11 cellular contexts compared by ENCODE assay signal in genomic region chr6:130681028-130681427, GRCh38.
DNase-seq lines count a peak whose midpoint lies in the region; ATAC-seq, FAIRE-seq and TF ChIP-seq lines count a peak whose summit lies in the region.
"Had no signal": no experiment of that assay in that cellular context is flagged by ENCODE, and none has a peak within 500 bp of the region (broad histone marks: within the 10 kb centered on the region; RNA-seq: fewer than 3 reads in every experiment).

No MANE protein-coding gene starts in this region.

- intact Hi-C loops in left ventricle myocardium inferior (cut with micrococcal nuclease) = no loop called here
- intact Hi-C loops in PC-9 (cut with micrococcal nuclease; ENCODE audit: unreplicated experiment) = no loop called here

- no peak for ATAC-seq in GM21447 (IDR thresholded peaks at IDR 0.05; ENCODE audit: unreplicated experiment)

- no peaks in the 10 kb centered on the region for H3F3A ChIP-seq in PC-9 (ENCODE audit: insufficient read depth, low read depth)

- H3K4me2 ChIP-seq in PC-9 = no peak overlapping the region
- H3K4me2 ChIP-seq: KMS-11 had no signal

- H3K27ac ChIP-seq in left ventricle myocardium inferior (replicated peaks) (peak overlapping the region; percentile 0), skeletal muscle tissue (ENCODE audit: low read depth, low read length) (peak overlapping the region; percentile 49), PC-9 (no peak overlapping the region)
- H3K27ac ChIP-seq: KMS-11 had no signal

- DNase-seq in GM03348 (ENCODE audit: low spot score) (peak; percentile 72), brain pericyte (ENCODE audit: low read depth, low spot score) (peak; percentile 50), left ventricle myocardium inferior (no peak), HEK293T (ENCODE audit: extremely low spot score) (no peak), frontal cortex (ENCODE audit: low spot score in 2 of 2) (no peak), PC-9 (no peak)
- DNase-seq: activated CD8-positive, alpha-beta memory T cell treated with anti-CD3 and anti-CD28 coated beads, Interleukin-2, amount 50 U/mL, for 48 hours had no signal

- H3K4me1 ChIP-seq in left ventricle myocardium inferior (no peaks in the 10 kb centered on the region), skeletal muscle tissue (ENCODE audit: control insufficient read depth in 3 of 3, insufficient read depth in 3 of 3, low read length in 3 of 3) (peaks cover 0 to 2% (median 0%) of the 10 kb centered on the region in 3 donors), PC-9 (replicated peaks; ENCODE audit: insufficient read depth) (no peaks in the 10 kb centered on the region)
- H3K4me1 ChIP-seq: HAP-1 had no signal

- H3K9me2 ChIP-seq in PC-9 (ENCODE audit: insufficient read depth) = no peaks in the 10 kb centered on the region

- TF ChIP-seq CTCF in left ventricle myocardium inferior (IDR thresholded peaks at IDR 0.05; ENCODE audit: borderline replicate concordance) = no peak
- TF ChIP-seq CTCF in PC-9 (conservative IDR thresholded peaks at IDR 0.05) = no peak

- POLR2A ChIA-PET in HEK293T (lab: Yijun Ruan, JAX) (no interaction called here), PC-9 (lab: Charles Lee; ENCODE audit: unreplicated experiment) (no interaction called here)

- H3K27me3 ChIP-seq in left ventricle myocardium inferior (ENCODE audit: low read depth) (no peaks in the 10 kb centered on the region), skeletal muscle tissue (ENCODE audit: control insufficient read depth in 3 of 3, insufficient read depth in 3 of 3, low read length in 3 of 3) (no peaks in the 10 kb centered on the region), PC-9 (ENCODE audit: insufficient read depth, low read depth) (no peaks in the 10 kb centered on the region)

- no peaks in the 10 kb centered on the region for H4K20me1 ChIP-seq in PC-9 (ENCODE audit: insufficient read depth)

- BruUV-seq in PC-9 (replicated peaks; lab: Mats Ljungman, UMichigan) = no TSS peak

- H3K79me2 ChIP-seq in PC-9 (ENCODE audit: low read depth) = no peaks in the 10 kb centered on the region

- FAIRE-seq in frontal cortex (lab: Jason Lieb, UNC) = no peak

- no peak overlapping the region for H3K9ac ChIP-seq in skeletal muscle tissue (ENCODE audit: low read depth in 1 of 3, low read length in 3 of 3)
- H3K9ac ChIP-seq: KMS-11 had no signal

- no peak overlapping the region for H3K4me3 ChIP-seq in left ventricle myocardium inferior
- no peak overlapping the region for H3K4me3 ChIP-seq in skeletal muscle tissue (ENCODE audit: low read length in 3 of 3)
- no peak overlapping the region for H3K4me3 ChIP-seq in PC-9
- H3K4me3 ChIP-seq: HAP-1 had no signal

- H3K9me3 ChIP-seq in left ventricle myocardium inferior (replicated peaks) (peaks cover 19% of the 10 kb centered on the region), skeletal muscle tissue (ENCODE audit: control insufficient read depth in 3 of 3, low read length in 3 of 3) (peaks cover 0 to 8% (median 0%) of the 10 kb centered on the region in 3 donors), PC-9 (ENCODE audit: insufficient read depth, low read depth) (no peaks in the 10 kb centered on the region)
- H3K9me3 ChIP-seq: HAP-1 had no signal

- H2AFZ ChIP-seq in PC-9 = no peak overlapping the region

- H3K36me3 ChIP-seq in left ventricle myocardium inferior = no peaks in the 10 kb centered on the region
- no peaks in the 10 kb centered on the region for H3K36me3 ChIP-seq in skeletal muscle tissue (ENCODE audit: control insufficient read depth in 3 of 3, insufficient read depth in 3 of 3, low read length in 3 of 3)
- no peaks in the 10 kb centered on the region for H3K36me3 ChIP-seq in PC-9 (ENCODE audit: low read depth)
- H3K36me3 ChIP-seq: HAP-1 had no signal

- CTCF ChIA-PET in HEK293T (lab: Yijun Ruan, JAX) (no interaction called here), PC-9 (lab: Charles Lee) (no interaction called here)

TF ChIP-seq in HEK293T, 16 proteins besides CTCF, POLR2A, EP300 and RAD21:
- TF ChIP-seq LEF1 (IDR thresholded peaks at IDR 0.05; ENCODE audit: borderline replicate concordance) (no peak), SP1 (IDR thresholded peaks at IDR 0.05) (no peak), PKNOX1 (IDR thresholded peaks at IDR 0.05) (no peak), SUZ12 (IDR thresholded peaks at IDR 0.05) (no peak), ARNT (IDR thresholded peaks at IDR 0.05) (no peak), ZNF384 (IDR thresholded peaks at IDR 0.05) (no peak), FOXA1 (IDR thresholded peaks at IDR 0.05) (no peak), ELF4 (IDR thresholded peaks at IDR 0.05) (no peak), TARDBP (IDR thresholded peaks at IDR 0.05) (no peak), L3MBTL2 (conservative IDR thresholded peaks at IDR 0.05) (no peak), FOXK2 (IDR thresholded peaks at IDR 0.05) (no peak), BHLHE40 (IDR thresholded peaks at IDR 0.05; ENCODE audit: borderline replicate concordance) (no peak), HDGF (IDR thresholded peaks at IDR 0.05; ENCODE audit: borderline replicate concordance) (no peak), CTBP1 (IDR thresholded peaks at IDR 0.05; ENCODE audit: borderline replicate concordance) (no peak), FOXM1 (IDR thresholded peaks at IDR 0.05; ENCODE audit: borderline replicate concordance) (no peak)

Comparison
In these comparisons a context has a peak if more than half of its experiments do, and no peak if none do; other contexts are left out.
1. DNase-seq: peak in GM03348 (single experiment) and brain pericyte (single experiment); none in left ventricle myocardium inferior (single experiment), HEK293T (single experiment), frontal cortex (0 of 2) and PC-9 (0 of 2).